Comparison of ENCODE assay signal across 8 cellular contexts in genomic region chr9:21096172-21096900, GRCh38. TPM values are rescaled to one million over a fixed set of nuclear protein-coding genes. Genes with fewer than 3 reads are reported as not detected.
DNase-seq lines count a peak whose midpoint lies in the region; ATAC-seq and TF ChIP-seq lines count a peak whose summit lies in the region.

No MANE protein-coding gene starts in this region.

- TF ChIP-seq POLR2A in transverse colon (IDR thresholded peaks at IDR 0.05): no peak

- H3K4me3 ChIP-seq in ACC112 (ENCODE audit: low read depth, low read length) (peak overlapping the region; percentile 53), PC-3 (ENCODE audit: low read length) (no peak overlapping the region), transverse colon (peak overlapping the region in 1 of 4 donors; percentile 31), A673 (ENCODE audit: low read depth, low read length, poor library complexity, severe bottlenecking) (no peak overlapping the region)

- POLR2A ChIA-PET in PC-3 (lab: Charles Lee; ENCODE audit: unreplicated experiment): no interaction called here
- POLR2A ChIA-PET in A673 (lab: Charles Lee; ENCODE audit: low non-redundant PET): no interaction called here

- H4K20me1 ChIP-seq in PC-3 (ENCODE audit: low read length): no peaks in the 10 kb centered on the region

- peak overlapping the region; percentile 19 for H2AFZ ChIP-seq in ACC112 (ENCODE audit: low read length, unreplicated experiment)
- H2AFZ ChIP-seq in PC-3 (ENCODE audit: low read length): peak overlapping the region; percentile 43; the same call in 1 of the 2 replicates

- H3K36me3 Mint-ChIP-seq in mesothelial cell of epicardium: peaks cover 1% of the 10 kb centered on the region

- H3K9me3 Mint-ChIP-seq in mesothelial cell of epicardium: peaks cover 8% of the 10 kb centered on the region

- in situ Hi-C loops in transverse colon (cut with MboI; ENCODE audit: low pct_ligation_motif_present in 1 of 4, low pct_unique_long_range_greater_than_20kb in 1 of 4, low sequenced_read_pairs in 3 of 4): loop anchor here in 1 of 4 donors (25.0 kb wide), 1 partner anchor 134 kb away; no protein-coding TSS in a partner anchor

- H3K27ac ChIP-seq in ACC112 (ENCODE audit: low read depth, low read length) (peak overlapping the region; percentile 8; the same call in 1 of the 2 replicates), PC-3 (ENCODE audit: low read length) (no peak overlapping the region), caudate nucleus (ENCODE audit: low read depth, low read length) (peak overlapping the region; percentile 6), transverse colon (peak overlapping the region; percentile 45 to 69 (median 58)), A673 (ENCODE audit: low read depth, low read length, poor library complexity, severe bottlenecking) (no peak overlapping the region)

- no peak overlapping the region for H3K4me3 Mint-ChIP-seq in mesothelial cell of epicardium

- ATAC-seq in GM18511 (IDR thresholded peaks at IDR 0.05; ENCODE audit: unreplicated experiment) (peak; percentile 82), HG02981 (IDR thresholded peaks at IDR 0.05; ENCODE audit: unreplicated experiment) (peak; percentile 93), PC-3 (no peak)

- H3K36me3 ChIP-seq in ACC112 (ENCODE audit: insufficient read depth, low read length) (no peaks in the 10 kb centered on the region), PC-3 (ENCODE audit: low read depth, low read length) (no peaks in the 10 kb centered on the region), transverse colon (no peaks in the 10 kb centered on the region), A673 (ENCODE audit: insufficient read depth, low read length, poor library complexity, severe bottlenecking) (no peaks in the 10 kb centered on the region)

- DNase-seq in PC-3 (no peak), caudate nucleus (lab: John Stamatoyannopoulos, UW) (peak in 2 of 61 donors; percentile 8 to 11), mesothelial cell of epicardium (ENCODE audit: low spot score in 2 of 2, unreplicated experiment in 2 of 2) (no peak), transverse colon (no peak), A673 (ENCODE audit: low spot score) (no peak)

- H3K9ac ChIP-seq in PC-3 (ENCODE audit: low read length): no peak overlapping the region

- no peaks in the 10 kb centered on the region for H3K9me2 ChIP-seq in PC-3 (replicated peaks; ENCODE audit: low read length)

- H3K9me3 ChIP-seq in PC-3 (ENCODE audit: low read length) (no peaks in the 10 kb centered on the region), transverse colon (no peaks in the 10 kb centered on the region), A673 (ENCODE audit: low read depth, low read length, poor library complexity, severe bottlenecking) (no peaks in the 10 kb centered on the region)

- peaks cover 19% of the 10 kb centered on the region for H3K4me1 Mint-ChIP-seq in mesothelial cell of epicardium

- intact Hi-C loops in PC-3 (cut with micrococcal nuclease) (no loop called here), transverse colon (cut with DNase I; ENCODE audit: low total_unique reads) (no loop called here), A673 (cut with micrococcal nuclease; ENCODE audit: unreplicated experiment) (no loop called here)

- TF ChIP-seq CTCF in PC-3 (conservative IDR thresholded peaks at IDR 0.05; ENCODE audit: low read depth, low read length) (no peak), mesothelial cell of epicardium (IDR thresholded peaks at IDR 0.05; ENCODE audit: unreplicated experiment) (no peak), transverse colon (IDR thresholded peaks at IDR 0.05) (no peak), A673 (conservative IDR thresholded peaks at IDR 0.05; ENCODE audit: low read depth, low read length) (no peak)

- no peaks in the 10 kb centered on the region for H3K27me3 ChIP-seq in ACC112 (ENCODE audit: insufficient read depth, low read length)
- H3K27me3 ChIP-seq in PC-3 (ENCODE audit: low read length): no peaks in the 10 kb centered on the region
- no peaks in the 10 kb centered on the region for H3K27me3 ChIP-seq in transverse colon
- H3K27me3 ChIP-seq in A673 (replicated peaks; ENCODE audit: insufficient read depth, low read depth, low read length, poor library complexity): no peaks in the 10 kb centered on the region

- no peaks in the 10 kb centered on the region for H3F3A ChIP-seq in PC-3 (ENCODE audit: low read length, unreplicated experiment)

- H3K27ac Mint-ChIP-seq in mesothelial cell of epicardium: peak overlapping the region; percentile 80

- BruUV-seq in PC-3 (replicated peaks; lab: Mats Ljungman, UMichigan) (no TSS peak), A673 (replicated peaks; lab: Mats Ljungman, UMichigan) (no TSS peak)

- TF ChIP-seq EP300 in transverse colon (IDR thresholded peaks at IDR 0.05; ENCODE audit: low read depth): no peak

- 6 to 29% methylated on average over 2 to 6 of the region's 6 CpGs for WGBS in transverse colon (ENCODE audit: low coverage in 1 of 2), 2 donors

- no peaks in the 10 kb centered on the region for H3K79me2 ChIP-seq in ACC112 (ENCODE audit: control insufficient read depth, insufficient read depth, low read length, unreplicated experiment)
- no peaks in the 10 kb centered on the region for H3K79me2 ChIP-seq in PC-3 (ENCODE audit: low read length)

- peak overlapping the region; percentile 23 for H3K4me2 ChIP-seq in PC-3 (ENCODE audit: low read length)

- peaks cover 1% of the 10 kb centered on the region for H3K27me3 Mint-ChIP-seq in mesothelial cell of epicardium (ENCODE audit: low read depth)

- H3K4me1 ChIP-seq in ACC112 (ENCODE audit: control insufficient read depth, insufficient read depth, low read length, unreplicated experiment): peaks cover 15% of the 10 kb centered on the region
- H3K4me1 ChIP-seq in PC-3 (ENCODE audit: insufficient read depth, low read length): peaks cover 9% of the 10 kb centered on the region
- peaks cover 0 to 15% (median 2%) of the 10 kb centered on the region in 4 donors for H3K4me1 ChIP-seq in transverse colon
- H3K4me1 ChIP-seq in A673 (ENCODE audit: insufficient read depth, low read length, poor library complexity, severe bottlenecking): no peaks in the 10 kb centered on the region

- CTCF ChIA-PET in PC-3 (lab: Charles Lee): no interaction called here
- CTCF ChIA-PET in A673 (lab: Charles Lee): no interaction called here

RNA-seq across cellular contexts. Expression of gene IFNB1, which starts 18.6 kb away (rescaled TPM):
- total RNA-seq in PC-3 (2014; rRNA removed) (not detected in 2 replicates), mesothelial cell of epicardium (not detected in 3 replicates), transverse colon (not detected), A673 (2021) (not detected in 2 replicates)

RNA-seq across cellular contexts. Expression of gene IFNW1, which starts 45.3 kb away (rescaled TPM):
- total RNA-seq in PC-3 (2014; rRNA removed) (not detected in 2 replicates), mesothelial cell of epicardium (not detected in 3 replicates), transverse colon (not detected), A673 (2021) (not detected in 2 replicates)

Comparison
In these comparisons a context has a peak if more than half of its experiments do, and no peak if none do; other contexts are left out.
1. H3K27ac ChIP-seq: peak in ACC112 (single experiment), caudate nucleus (single experiment) and transverse colon (4 of 4); none in PC-3 (single experiment) and A673 (single experiment).